Comparison of ENCODE assay signal across 11 cellular contexts in genomic region chr1:34113887-34114286, GRCh38. TPM values are rescaled to one million over a fixed set of nuclear protein-coding genes. Genes with fewer than 3 reads are reported as not detected.
DNase-seq lines count a peak whose midpoint lies in the region; ATAC-seq and TF ChIP-seq lines count a peak whose summit lies in the region.
"Had no signal": no experiment of that assay in that cellular context is flagged by ENCODE, and none has a peak within 500 bp of the region (broad histone marks: within the 10 kb centered on the region; RNA-seq: fewer than 3 reads in every experiment).

No MANE protein-coding gene starts in this region.

- TF ChIP-seq CTCF in heart right ventricle (IDR thresholded peaks at IDR 0.05) (peak in 6 of 9 donors; percentile 9 to 36 (median 30)), OCI-LY1 (IDR thresholded peaks at IDR 0.05; ENCODE audit: low read length) (peak; percentile 29; the same call in 1 of the 2 replicates), fibroblast of villous mesenchyme (IDR thresholded peaks at IDR 0.05; ENCODE audit: insufficient read depth, low read depth, low read length) (peak; percentile 43)

- DNase-seq in heart right ventricle (no peak), left cardiac atrium (no peak), fibroblast of villous mesenchyme (ENCODE audit: low read depth) (peak; percentile 36), NCI-H2107 treated with DMSO at 0.1 percent for 48 hours (lab: John Stamatoyannopoulos, UW; ENCODE audit: unreplicated experiment) (no peak)
- DNase-seq in activated CD8-positive, alpha-beta memory T cell treated with anti-CD3 and anti-CD28 coated beads for 24 hours, result no peak

- ATAC-seq in heart right ventricle (no peak), left cardiac atrium (no peak), HG03354 (IDR thresholded peaks at IDR 0.05; ENCODE audit: poor library complexity, severe bottlenecking, unreplicated experiment) (no peak), HG03159 (IDR thresholded peaks at IDR 0.05; ENCODE audit: unreplicated experiment) (no peak)

- H3K4me1 ChIP-seq in heart right ventricle, result no peaks in the 10 kb centered on the region
- H3K4me1 ChIP-seq in OCI-LY1 (ENCODE audit: insufficient read depth, low read length, severe bottlenecking), result no peaks in the 10 kb centered on the region
- H3K4me1 ChIP-seq: pancreas, suprapubic skin had no signal

- no peaks in the 10 kb centered on the region for H3K79me2 ChIP-seq in OCI-LY1 (ENCODE audit: insufficient read depth, low read length)

- no peaks in the 10 kb centered on the region for H4K20me1 ChIP-seq in OCI-LY1 (ENCODE audit: insufficient read depth, low read length)

- no peak overlapping the region for H3K9ac ChIP-seq in OCI-LY1 (ENCODE audit: low read length)

- H3K9me3 ChIP-seq in heart right ventricle (peaks cover 0 to 42% (median 21%) of the 10 kb centered on the region in 11 donors), OCI-LY1 (ENCODE audit: low read length) (peaks cover 2% of the 10 kb centered on the region; the same call in 1 of the 2 replicates)

- intact Hi-C loops in heart right ventricle (cut with DNase I) (loop anchor here in 8 of 10 donors (5.0 to 10.0 kb wide), 8 partner anchors 237 to 631 kb away; no protein-coding TSS in a partner anchor), left cardiac atrium (cut with DNase I) (loop anchor here (5.0 to 10.0 kb wide), 4 partner anchors 232 to 631 kb away; no protein-coding TSS in a partner anchor)

- H3F3A ChIP-seq in OCI-LY1 (ENCODE audit: insufficient read depth, low read length), result no peaks in the 10 kb centered on the region

- no peak overlapping the region for H3K27ac ChIP-seq in heart right ventricle
- no peak overlapping the region for H3K27ac ChIP-seq in OCI-LY1 (ENCODE audit: low read depth, low read length, poor library complexity, severe bottlenecking)
- H3K27ac ChIP-seq: coronary artery, pancreas, suprapubic skin had no signal

- WGBS in heart right ventricle, 2 donors, result 29 to 49% methylated on average over 1 of the region's 1 CpG

- H3K27me3 ChIP-seq in heart right ventricle (peaks cover 0 to 4% (median 0%) of the 10 kb centered on the region in 7 donors), OCI-LY1 (ENCODE audit: insufficient read depth, low read length) (no peaks in the 10 kb centered on the region)
- H3K27me3 ChIP-seq: pancreas had no signal

- H3K4me3 ChIP-seq in heart right ventricle, result no peak overlapping the region
- H3K4me3 ChIP-seq in OCI-LY1 (ENCODE audit: low read depth, low read length, poor library complexity, severe bottlenecking), result no peak overlapping the region
- H3K4me3 ChIP-seq in fibroblast of villous mesenchyme (ENCODE audit: low read depth, low read length), result no peak overlapping the region
- H3K4me3 ChIP-seq: coronary artery, pancreas, suprapubic skin had no signal

- no peaks in the 10 kb centered on the region for H3K36me3 ChIP-seq in heart right ventricle
- no peaks in the 10 kb centered on the region for H3K36me3 ChIP-seq in OCI-LY1 (ENCODE audit: insufficient read depth, low read length)
- H3K36me3 ChIP-seq: pancreas, suprapubic skin had no signal

- no peaks in the 10 kb centered on the region for H3K9me2 ChIP-seq in OCI-LY1 (ENCODE audit: low read depth, low read length)

- H2AFZ ChIP-seq in OCI-LY1 (ENCODE audit: low read length), result no peak overlapping the region

- H3K4me2 ChIP-seq in OCI-LY1 (ENCODE audit: low read length), result no peak overlapping the region

RNA-seq across cellular contexts. Expression of gene CSMD2, which starts 51.1 kb away (rescaled TPM):
- total RNA-seq in heart right ventricle (under 1 TPM in 9 of 10 donors, not detected in 1; 0.05 to 0.97 (median 0.15) TPM), left cardiac atrium (under 1 TPM; 0.29 to 0.58 TPM), fibroblast of villous mesenchyme (1.3 and 3.0 TPM in 2 replicates)
- polyA plus RNA-seq in heart right ventricle, result under 1 TPM; 0.04 to 0.07 TPM
